In the genomic region with DNA sequence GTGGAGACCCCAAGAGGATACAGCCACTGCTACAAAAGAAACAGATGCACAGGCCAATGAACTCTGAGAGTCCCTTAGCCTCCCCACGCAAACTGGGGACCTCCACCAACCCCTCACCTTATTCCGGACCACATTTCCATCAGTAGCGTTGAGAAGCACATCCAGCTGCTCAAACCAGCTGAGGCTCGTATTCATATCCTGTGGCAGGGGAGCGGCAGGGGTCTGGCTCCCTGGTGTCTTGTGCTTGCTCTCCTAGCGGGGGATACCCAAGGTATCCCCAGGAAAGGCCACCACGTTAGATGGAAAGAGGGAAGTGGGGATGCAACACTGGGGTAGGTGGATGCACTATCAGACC, we compare ENCODE assay signal across 8 cellular contexts. TPM values are rescaled to one million over a fixed set of nuclear protein-coding genes. Genes with fewer than 3 reads are reported as not detected.
A peak's percentile ranks its signal among the peaks of the same experiment; 100 is the strongest.
DNase-seq lines count a peak whose midpoint lies in the region; ATAC-seq, FAIRE-seq and TF ChIP-seq lines count a peak whose summit lies in the region.

No MANE protein-coding gene starts in this region.

- no peak for FAIRE-seq in HTR-8/SVneo (lab: Jason Lieb, UNC)

- H3K27ac ChIP-seq in breast epithelium (peak overlapping the region; percentile 64 to 66), mesodermal cell (ENCODE audit: low read depth, low read length, severe bottlenecking) (no peak overlapping the region)

- DNase-seq in HTR-8/SVneo (ENCODE audit: insufficient read length, low spot score) (peak; percentile 18), breast epithelium (ENCODE audit: low spot score in 2 of 2) (no peak), SIG-M5 (lab: John Stamatoyannopoulos, UW) (no peak), occipital lobe (lab: John Stamatoyannopoulos, UW) (no peak), kidney tubule cell (ENCODE audit: low spot score) (no peak)

- no peak for ATAC-seq in HG03571 (IDR thresholded peaks at IDR 0.05; ENCODE audit: unreplicated experiment)

- H3K27me3 ChIP-seq in breast epithelium: no peaks in the 10 kb centered on the region

- no peaks in the 10 kb centered on the region for H3K9me3 ChIP-seq in breast epithelium
- no peaks in the 10 kb centered on the region for H3K9me3 ChIP-seq in mesodermal cell (ENCODE audit: control insufficient read depth, low read length)

- H3K36me3 ChIP-seq in breast epithelium (no peaks in the 10 kb centered on the region), mesodermal cell (ENCODE audit: control insufficient read depth, insufficient read depth, low read length) (no peaks in the 10 kb centered on the region)

- no peak for TF ChIP-seq POLR2A in breast epithelium (IDR thresholded peaks at IDR 0.05)

- H3K4me3 ChIP-seq in GM12875 (ENCODE audit: low read depth, low read length): peak overlapping the region; percentile 57
- peak overlapping the region; percentile 54 to 79 (median 73) for H3K4me3 ChIP-seq in breast epithelium
- peak overlapping the region; percentile 57 for H3K4me3 ChIP-seq in mesodermal cell (ENCODE audit: extremely low read depth, insufficient read depth, low read length, poor library complexity, severe bottlenecking)

- intact Hi-C loops in breast epithelium (cut with DNase I; ENCODE audit: low total_unique reads): loop anchor here (10.0 kb wide), 1 partner anchor 145 kb away; no protein-coding TSS in a partner anchor

- peaks cover 0 to 7% of the 10 kb centered on the region in 2 donors for H3K4me1 ChIP-seq in breast epithelium
- peaks cover 3% of the 10 kb centered on the region for H3K4me1 ChIP-seq in mesodermal cell (ENCODE audit: control insufficient read depth, insufficient read depth, low read length, poor library complexity, severe bottlenecking)

- TF ChIP-seq CTCF in GM12875 (IDR thresholded peaks at IDR 0.05; ENCODE audit: borderline replicate concordance, insufficient read depth, low read depth, low read length) (no peak), breast epithelium (IDR thresholded peaks at IDR 0.05) (no peak)

- WGBS in mesodermal cell (ENCODE audit: insufficient coverage in 2 of 2), 2 experiments: 15 to 22% methylated on average over 7 of the region's 7 CpGs

RNA-seq across cellular contexts. Expression of a gene that starts 0.5 kb away (rescaled TPM):
- total RNA-seq in breast epithelium (1 to 10 TPM in 2 of 3 donors, under 1 TPM in 1; 0.64 to 1.6 (median 1.3) TPM), occipital lobe (not detected)
- polyA plus RNA-seq in mesodermal cell (2013, experiment 1 of 2): 1.9 TPM
- 2.6 TPM for polyA plus RNA-seq in mesodermal cell (2013, experiment 2 of 2)

RNA-seq across cellular contexts. Expression of a gene that starts 0.7 kb away (rescaled TPM):
- total RNA-seq in breast epithelium (1 to 10 TPM; 2.1 to 5.1 (median 3.6) TPM), occipital lobe (2.2 TPM)
- 4.7 TPM for polyA plus RNA-seq in mesodermal cell (2013, experiment 1 of 2)
- polyA plus RNA-seq in mesodermal cell (2013, experiment 2 of 2): 3.4 TPM

RNA-seq across cellular contexts. Expression of a gene that starts 8.4 kb away (rescaled TPM):
- total RNA-seq in breast epithelium: 10 to 100 TPM in 2 of 3 donors, 1 to 10 TPM in 1; 6.2 to 19.2 (median 11.1) TPM
- polyA plus RNA-seq in mesodermal cell (2013, experiment 1 of 2): 4.1 TPM
- polyA plus RNA-seq in mesodermal cell (2013, experiment 2 of 2): 3.6 TPM
- total RNA-seq in occipital lobe: 1.9 TPM

RNA-seq across cellular contexts. Expression of a gene that starts 22.3 kb away (rescaled TPM):
- total RNA-seq in breast epithelium (100 to 1,000 TPM; 178 to 313 (median 308) TPM), occipital lobe (186 TPM)
- 773 TPM for polyA plus RNA-seq in mesodermal cell (2013, experiment 1 of 2)
- 711 TPM for polyA plus RNA-seq in mesodermal cell (2013, experiment 2 of 2)

RNA-seq across cellular contexts. Expression of a gene that starts 51.2 kb away (rescaled TPM):
- total RNA-seq in breast epithelium (10 to 100 TPM; 85.5 to 96.0 (median 89.4) TPM), occipital lobe (56.1 TPM)
- 124 TPM for polyA plus RNA-seq in mesodermal cell (2013, experiment 1 of 2)
- 118 TPM for polyA plus RNA-seq in mesodermal cell (2013, experiment 2 of 2)
